ENCODE assay signal across 8 cellular contexts in genomic region chr7:8035647-8036518, GRCh38.
DNase-seq lines count a peak whose midpoint lies in the region; ATAC-seq and TF ChIP-seq lines count a peak whose summit lies in the region.

No MANE protein-coding gene starts in this region.

- no peaks in the 10 kb centered on the region for H3K27me3 ChIP-seq in BJ (ENCODE audit: control insufficient read depth, insufficient read depth, low read length)
- no peaks in the 10 kb centered on the region for H3K27me3 ChIP-seq in SK-N-SH (ENCODE audit: insufficient read depth)
- no peaks in the 10 kb centered on the region for H3K27me3 ChIP-seq in thymus (ENCODE audit: control insufficient read depth, insufficient read depth)

- H3K36me3 ChIP-seq in BJ (ENCODE audit: control insufficient read depth, insufficient read depth, low read length) (no peaks in the 10 kb centered on the region; the same call in 1 of the 2 replicates), SK-N-SH (replicated peaks in 1 of 2; ENCODE audit: control insufficient read depth in 1 of 2, insufficient read depth in 2 of 2, low read length in 1 of 2) (peaks cover 21 to 32% of the 10 kb centered on the region in 2 experiments), thymus (ENCODE audit: control insufficient read depth, insufficient read depth) (peaks cover 24% of the 10 kb centered on the region)

- TF ChIP-seq RAD21 in SK-N-SH (IDR thresholded peaks at IDR 0.05; ENCODE audit: low read length) = peak; percentile 69

- POLR2A ChIA-PET in BJ (lab: Charles Lee) (no interaction called here), SK-N-SH (lab: Yijun Ruan, JAX) (interaction anchor here (0.5 to 1.5 kb wide), 2 partner anchors 14 to 63 kb away, joined by 3 to 4 read pairs; no protein-coding TSS in a partner anchor)

- no peak overlapping the region for H3K4me2 ChIP-seq in SK-N-SH

- H3K9me2 ChIP-seq in SK-N-SH = no peaks in the 10 kb centered on the region

- TF ChIP-seq CTCF in BJ (IDR thresholded peaks at IDR 0.05; ENCODE audit: insufficient read depth, low read depth, low read length) (peak; percentile 63), SK-N-SH (IDR thresholded peaks at IDR 0.05) (peak; percentile 51)

- WGBS in SK-N-SH (ENCODE audit: low lambda C conversion rate) = 100% methylated on average over 2 of the region's 2 CpGs
- 99% methylated on average over 2 of the region's 2 CpGs for WGBS in thymus

- H3K4me1 ChIP-seq in SK-N-SH (ENCODE audit: control insufficient read depth in 1 of 2, insufficient read depth in 2 of 2, low read depth in 1 of 2, low read length in 1 of 2) = no peaks in the 10 kb centered on the region
- peaks cover 10% of the 10 kb centered on the region for H3K4me1 ChIP-seq in thymus (ENCODE audit: control insufficient read depth, insufficient read depth, low read length)

- H3K9me3 ChIP-seq in SK-N-SH (0 out of 2 replicates have a peak, but pooled peaks cover 13% of the 10 kb centered on the region), thymus (ENCODE audit: control insufficient read depth) (peaks cover 7% of the 10 kb centered on the region)

- H3K27ac ChIP-seq in SK-N-SH (ENCODE audit: low read depth in 2 of 2, low read length in 1 of 2) (no peak overlapping the region), thymus (ENCODE audit: low read depth) (peak overlapping the region; percentile 52)

- TF ChIP-seq EP300 in SK-N-SH (IDR thresholded peaks at IDR 0.05; ENCODE audit: borderline replicate concordance in 1 of 2, low read depth in 1 of 2, low read length in 1 of 2) = no peak

- no peaks in the 10 kb centered on the region for H3F3A ChIP-seq in SK-N-SH (replicated peaks; ENCODE audit: insufficient read depth)

- H3K4me3 ChIP-seq in BJ (ENCODE audit: low read depth, low read length) (no peak overlapping the region), SK-N-SH (ENCODE audit: low read depth in 2 of 2, low read length in 1 of 2) (peak overlapping the region in 1 of 2 experiments; percentile 4; a peak in 1 of 4 replicates), thymus (ENCODE audit: low read length) (no peak overlapping the region)

- CTCF ChIA-PET in BJ (lab: Yijun Ruan, JAX) = interaction anchor here (0.6 to 1.5 kb wide), 9 partner anchors 12 to 355 kb away, joined by 3 to 10 read pairs (median 3); no protein-coding TSS in a partner anchor
- CTCF ChIA-PET in SK-N-SH (lab: Yijun Ruan, JAX) = interaction anchor here (0.8 to 1.4 kb wide), 5 partner anchors 18 to 355 kb away, joined by 3 read pairs; no protein-coding TSS in a partner anchor

- H3K9ac ChIP-seq in SK-N-SH = no peak overlapping the region

- H2AFZ ChIP-seq in SK-N-SH (ENCODE audit: low read depth) = no peak overlapping the region

- no peaks in the 10 kb centered on the region for H4K20me1 ChIP-seq in SK-N-SH (ENCODE audit: insufficient read depth)

- H3K79me2 ChIP-seq in SK-N-SH (ENCODE audit: insufficient read depth) = no peaks in the 10 kb centered on the region

- peak; percentile 65 for ATAC-seq in GM18498 (IDR thresholded peaks at IDR 0.05; ENCODE audit: unreplicated experiment)
- ATAC-seq in HG03469 (IDR thresholded peaks at IDR 0.05; ENCODE audit: unreplicated experiment) = peak; percentile 38

- DNase-seq in BJ (ENCODE audit: low read depth) = no peak
- DNase-seq in SK-N-SH = no peak
- DNase-seq in germinal center (ENCODE audit: low spot score) = peak; percentile 25
- no peak for DNase-seq in activated CD4-positive, alpha-beta T cell treated with anti-CD3 and anti-CD28 coated beads, Interleukin-2, amount 50 U/mL, for 48 hours
- no peak for DNase-seq in activated naive CD4-positive, alpha-beta T cell (lab: John Stamatoyannopoulos, UW)

TF ChIP-seq in SK-N-SH, 30 proteins besides CTCF, POLR2A, EP300 and RAD21:
- TF ChIP-seq FOXJ3 (CRISPR knock-in tag; IDR thresholded peaks at IDR 0.05) = no peak
- TF ChIP-seq SMC3 (IDR thresholded peaks at IDR 0.05; ENCODE audit: low read depth, low read length) = peak; percentile 52
- 0 out of 2 replicates have a peak, but pooled peaks have one; percentile 9 for TF ChIP-seq TCF12 (IDR thresholded peaks at IDR 0.05)
- TF ChIP-seq USF1 (IDR thresholded peaks at IDR 0.05; ENCODE audit: borderline replicate concordance, low read depth) = no peak
TF ChIP-seq in SK-N-SH: peak in this region for 2.
